1 cellular context compared by ENCODE assay signal in genomic region chr22:30426395-30427353, GRCh38.
TF ChIP-seq lines count a peak whose summit lies in the region.

No MANE protein-coding gene starts in this region.

TF ChIP-seq in HEK293, 187 proteins besides CTCF, POLR2A, EP300 and RAD21 (continued from another document):
- TF ChIP-seq PRDM6 (tag by site-specific recombination; IDR thresholded peaks at IDR 0.05) (no peak), ZFHX2 (tag by site-specific recombination; conservative IDR thresholded peaks at IDR 0.05) (peak; percentile 73), HIC1 (tag by site-specific recombination; IDR thresholded peaks at IDR 0.05) (peak; percentile 85), ZNF768 (tag by site-specific recombination; IDR thresholded peaks at IDR 0.05) (peak; percentile 99; the same call in 1 of the 2 replicates), KLF16 (tag by site-specific recombination; IDR thresholded peaks at IDR 0.05) (peak; percentile 78; the same call in 1 of the 2 replicates)
